ENCODE assay signal across 11 cellular contexts in the genomic region with DNA sequence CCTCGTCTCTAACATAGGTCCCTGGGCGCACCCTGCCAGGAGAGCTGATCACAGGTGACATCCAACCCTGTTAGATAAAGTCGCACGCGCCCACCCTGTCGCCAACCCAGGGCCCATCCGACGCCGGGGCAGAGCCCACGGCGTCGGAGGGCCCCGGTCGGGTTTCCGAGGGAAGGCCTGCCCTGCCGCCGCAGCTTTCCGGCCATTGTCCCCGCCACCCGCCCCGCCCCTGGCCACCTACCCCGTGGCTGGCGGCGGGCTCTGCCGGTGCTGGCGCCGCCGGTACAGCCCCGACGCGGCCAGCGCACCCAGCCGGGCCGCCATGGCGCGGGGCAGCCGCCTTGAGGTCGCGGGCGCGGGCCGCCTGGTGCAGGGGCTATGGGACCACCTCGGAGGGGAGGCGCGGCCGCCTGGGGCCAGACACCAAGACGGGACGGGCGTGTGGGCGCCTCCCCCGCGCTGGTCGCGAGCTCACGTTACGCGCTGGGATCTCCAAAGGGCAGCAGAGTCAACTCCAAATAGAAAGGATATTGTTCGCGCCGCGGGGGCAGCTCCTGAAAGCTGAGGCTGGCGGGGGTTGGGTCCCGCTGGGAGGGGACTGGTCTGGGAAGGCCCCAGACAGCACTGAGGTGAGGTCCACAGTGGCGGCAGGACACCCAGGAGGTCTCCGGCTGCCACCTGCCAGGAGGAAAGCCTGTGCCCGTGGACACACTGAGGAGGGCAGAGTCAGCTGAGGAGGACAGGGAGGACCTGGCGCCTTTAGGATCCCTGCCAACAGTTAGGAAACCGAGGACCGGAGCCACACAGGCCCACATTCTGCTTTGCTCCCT. TPM values are rescaled to one million over a fixed set of nuclear protein-coding genes. Genes with fewer than 3 reads are reported as not detected.
A peak's percentile ranks its signal among the peaks of the same experiment; 100 is the strongest.
DNase-seq lines count a peak whose midpoint lies in the region; ATAC-seq and TF ChIP-seq lines count a peak whose summit lies in the region.
"Had no signal": no experiment of that assay in that cellular context is flagged by ENCODE, and none has a peak within 500 bp of the region (broad histone marks: within the 10 kb centered on the region; RNA-seq: fewer than 3 reads in every experiment).

No MANE protein-coding gene starts in this region.

- CTCF ChIA-PET in MCF 10A (lab: Yijun Ruan, JAX) = no interaction called here

- H3K27ac ChIP-seq in breast epithelium = peak overlapping the region; percentile 40 to 73
- H3K27ac ChIP-seq in vagina = peak overlapping the region; percentile 36
- H3K27ac ChIP-seq in effector memory CD4-positive, alpha-beta T cell (ENCODE audit: insufficient read depth, low read length, poor library complexity, severe bottlenecking) = no peak overlapping the region

- H3K4me1 ChIP-seq in breast epithelium = peaks cover 0 to 6% of the 10 kb centered on the region in 2 donors
- H3K4me1 ChIP-seq in vagina = peaks cover 48% of the 10 kb centered on the region
- no peaks in the 10 kb centered on the region for H3K4me1 ChIP-seq in effector memory CD4-positive, alpha-beta T cell (ENCODE audit: control insufficient read depth, insufficient read depth, low read length, poor library complexity, severe bottlenecking)

- TF ChIP-seq POLR2A in breast epithelium (IDR thresholded peaks at IDR 0.05) (no peak), vagina (IDR thresholded peaks at IDR 0.05) (no peak)

- TF ChIP-seq CTCF in breast epithelium (IDR thresholded peaks at IDR 0.05) (no peak), MCF 10A (IDR thresholded peaks at IDR 0.05; ENCODE audit: unreplicated experiment) (no peak), nephron (IDR thresholded peaks at IDR 0.05; ENCODE audit: unreplicated experiment in 3 of 3) (no peak), vagina (IDR thresholded peaks at IDR 0.05) (no peak)

- H3K4me3 Mint-ChIP-seq in MCF 10A (ENCODE audit: unreplicated experiment) (no peak overlapping the region), nephron (peak overlapping the region; percentile 36 to 46 (median 42))
- H3K4me3 Mint-ChIP-seq: CD4-positive, CD25-positive, alpha-beta regulatory T cell; IgD-negative memory B cell had no signal

- no peak overlapping the region for H3K27ac Mint-ChIP-seq in MCF 10A (ENCODE audit: low read depth, unreplicated experiment)
- H3K27ac Mint-ChIP-seq in nephron = no peak overlapping the region
- H3K27ac Mint-ChIP-seq: CD4-positive, CD25-positive, alpha-beta regulatory T cell had no signal

- H3K36me3 ChIP-seq in breast epithelium (no peaks in the 10 kb centered on the region), vagina (no peaks in the 10 kb centered on the region)
- H3K36me3 ChIP-seq in effector memory CD4-positive, alpha-beta T cell (ENCODE audit: control insufficient read depth, insufficient read depth, low read length) = no peaks in the 10 kb centered on the region

- no peaks in the 10 kb centered on the region for H3K27me3 ChIP-seq in breast epithelium
- no peaks in the 10 kb centered on the region for H3K27me3 ChIP-seq in vagina
- peaks cover 24% of the 10 kb centered on the region for H3K27me3 ChIP-seq in effector memory CD4-positive, alpha-beta T cell (replicated peaks; ENCODE audit: control insufficient read depth, insufficient read depth, low read length, poor library complexity, severe bottlenecking)

- no peaks in the 10 kb centered on the region for H3K4me1 Mint-ChIP-seq in MCF 10A (ENCODE audit: insufficient read depth, unreplicated experiment)
- peaks cover 3% of the 10 kb centered on the region for H3K4me1 Mint-ChIP-seq in nephron

- peak in 1 of 2 donors; percentile 47 for DNase-seq in breast epithelium (ENCODE audit: low spot score in 2 of 2)
- DNase-seq in MCF 10A (ENCODE audit: unreplicated experiment) = no peak
- peak; percentile 56 for DNase-seq in Right ventricle myocardium superior
- no peak for DNase-seq in vagina (ENCODE audit: extremely low spot score in 2 of 2)
- DNase-seq in HT-29 (ENCODE audit: low spot score) = no peak
- DNase-seq in effector memory CD4-positive, alpha-beta T cell = no peak
- DNase-seq: activated CD4-positive, alpha-beta T cell treated with anti-CD3 and anti-CD28 coated beads for 48 hours; CD4-positive, CD25-positive, alpha-beta regulatory T cell had no signal

- H3K9me3 ChIP-seq in breast epithelium (no peaks in the 10 kb centered on the region), vagina (no peaks in the 10 kb centered on the region)
- H3K9me3 ChIP-seq in effector memory CD4-positive, alpha-beta T cell (ENCODE audit: control insufficient read depth, low read length) = no peaks in the 10 kb centered on the region

- BruUV-seq in MCF 10A (replicated peaks; lab: Mats Ljungman, UMichigan) = no TSS peak

- H3K4me3 ChIP-seq in breast epithelium = peak overlapping the region; percentile 31 to 66 (median 32)
- H3K4me3 ChIP-seq in vagina = peak overlapping the region; percentile 29 to 48
- H3K4me3 ChIP-seq in effector memory CD4-positive, alpha-beta T cell (ENCODE audit: insufficient read depth, low read depth, low read length, poor library complexity, severe bottlenecking) = no peak overlapping the region

- POLR2A ChIA-PET in MCF 10A (lab: Yijun Ruan, JAX) = interaction anchor here (0.6 kb wide), 1 partner anchor 473 kb away, joined by 3 read pairs; no protein-coding TSS in a partner anchor

- ATAC-seq in Right ventricle myocardium superior (ENCODE audit: poor library complexity) (peak; percentile 26), GM18517 (IDR thresholded peaks at IDR 0.05; ENCODE audit: unreplicated experiment) (no peak)

- peaks cover 41% of the 10 kb centered on the region for H3K27me3 Mint-ChIP-seq in MCF 10A (ENCODE audit: insufficient read depth, unreplicated experiment)
- peaks cover 74% of the 10 kb centered on the region for H3K27me3 Mint-ChIP-seq in nephron (ENCODE audit: low read depth)

- intact Hi-C loops in breast epithelium (cut with DNase I; ENCODE audit: low total_unique reads) = no loop called here
- intact Hi-C loops in MCF 10A (cut with micrococcal nuclease) = no loop called here
- intact Hi-C loops in Right ventricle myocardium superior (cut with DNase I) = no loop called here
- intact Hi-C loops in vagina (cut with DNase I) = no loop called here

- H3K36me3 Mint-ChIP-seq in MCF 10A (ENCODE audit: insufficient read depth, unreplicated experiment) (no peaks in the 10 kb centered on the region), nephron (ENCODE audit: low read depth) (no peaks in the 10 kb centered on the region)

- H3K9me3 Mint-ChIP-seq in MCF 10A (ENCODE audit: unreplicated experiment) = no peaks in the 10 kb centered on the region
- peaks cover 6% of the 10 kb centered on the region for H3K9me3 Mint-ChIP-seq in nephron
- H3K9me3 Mint-ChIP-seq: CD4-positive, CD25-positive, alpha-beta regulatory T cell had no signal

RNA-seq across cellular contexts. Expression of a gene that starts 11.1 kb away (rescaled TPM):
- total RNA-seq in breast epithelium (10 to 100 TPM in 2 of 3 donors, 1 to 10 TPM in 1; 9.5 to 27.9 (median 19.4) TPM), MCF 10A (2022) (not detected in 2 replicates), Right ventricle myocardium superior (237 TPM), vagina (44.2 TPM)
- total RNA-seq in HT-29 (2014; rRNA removed; shearing (Covaris generic)) = 30.6 and 32.0 TPM in 2 replicates

RNA-seq across cellular contexts. Expression of a gene that starts 18.3 kb away (rescaled TPM):
- not detected for total RNA-seq in breast epithelium
- not detected in 2 replicates for total RNA-seq in MCF 10A (2022)
- total RNA-seq in Right ventricle myocardium superior = not detected
- not detected for total RNA-seq in vagina
- total RNA-seq in HT-29 (2014; rRNA removed; shearing (Covaris generic)) = 0.21 and 0.64 TPM in 2 replicates
- total RNA-seq: CD4-positive, CD25-positive, alpha-beta regulatory T cell had no signal

RNA-seq across cellular contexts. Expression of a gene that starts 37.0 kb away (rescaled TPM):
- 10 to 100 TPM in 2 of 3 donors, 1 to 10 TPM in 1; 9.8 to 12.3 (median 10.9) TPM for total RNA-seq in breast epithelium
- 3.6 and 4.1 TPM in 2 replicates for total RNA-seq in MCF 10A (2022)
- total RNA-seq in Right ventricle myocardium superior = 3.2 TPM
- total RNA-seq in vagina = 3.7 TPM
- 11.1 and 13.3 TPM in 2 replicates for total RNA-seq in HT-29 (2014; rRNA removed; shearing (Covaris generic))

Comparison
In these comparisons a context has a peak if more than half of its experiments do, and no peak if none do; other contexts are left out.
1. RNA of a gene that starts 11.1 kb away (total RNA-seq): 237 TPM in Right ventricle myocardium superior (single experiment), 44.2 TPM in vagina (single experiment), 30.6 to 32.0 TPM in HT-29 and 9.5 to 27.9 TPM in breast epithelium; not detected in MCF 10A; every median in the first group is over 10 times any median in the second.